Comparison of ENCODE assay signal across 8 cellular contexts in genomic region chr2:60806988-60807681, GRCh38. TPM values are rescaled to one million over a fixed set of nuclear protein-coding genes. Genes with fewer than 3 reads are reported as not detected.
DNase-seq lines count a peak whose midpoint lies in the region; ATAC-seq and TF ChIP-seq lines count a peak whose summit lies in the region.

No MANE protein-coding gene starts in this region.

- DNase-seq in activated CD4-positive, alpha-beta T cell treated with anti-CD3 and anti-CD28 coated beads for 24 hours (ENCODE audit: low read depth in 2 of 2) = peak; percentile 36 to 53
- no peak for DNase-seq in activated CD4-positive, alpha-beta T cell treated with anti-CD3 and anti-CD28 coated beads for 1 hour
- peak; percentile 76 to 91 for DNase-seq in NCI-H187 (lab: John Stamatoyannopoulos, UW)
- DNase-seq in activated CD8-positive, alpha-beta T cell treated with anti-CD3 and anti-CD28 coated beads for 36 hours = peak; percentile 81
- DNase-seq in iPS-NIHi7 (ENCODE audit: extremely low spot score) = peak; percentile 53
- peak; percentile 72 for DNase-seq in stimulated activated CD8-positive, alpha-beta memory T cell treated with anti-CD3 and anti-CD28 coated beads, Interleukin-4, amount 100 ng/mL, for 48 hours
- no peak for DNase-seq in pons (ENCODE audit: low spot score)

- H3K27me3 Mint-ChIP-seq in activated CD8-positive, alpha-beta T cell treated with anti-CD3 and anti-CD28 coated beads for 36 hours = no peaks in the 10 kb centered on the region

- peak; percentile 89 for ATAC-seq in HG02759 (IDR thresholded peaks at IDR 0.05; ENCODE audit: unreplicated experiment)
- ATAC-seq in activated CD8-positive, alpha-beta T cell treated with anti-CD3 and anti-CD28 coated beads for 36 hours = peak; percentile 93

- H3K9me3 Mint-ChIP-seq in activated CD8-positive, alpha-beta T cell treated with anti-CD3 and anti-CD28 coated beads for 36 hours = no peaks in the 10 kb centered on the region

- H3K4me1 Mint-ChIP-seq in activated CD8-positive, alpha-beta T cell treated with anti-CD3 and anti-CD28 coated beads for 36 hours (ENCODE audit: low read depth) = peaks cover 51% of the 10 kb centered on the region

- H3K27ac Mint-ChIP-seq in activated CD8-positive, alpha-beta T cell treated with anti-CD3 and anti-CD28 coated beads for 36 hours = peak overlapping the region; percentile 91

- no peaks in the 10 kb centered on the region for H3K36me3 Mint-ChIP-seq in activated CD8-positive, alpha-beta T cell treated with anti-CD3 and anti-CD28 coated beads for 36 hours (ENCODE audit: low read depth)

- POLR2A ChIA-PET in activated CD8-positive, alpha-beta T cell treated with anti-CD3 and anti-CD28 coated beads for 36 hours (lab: Charles Lee) = interaction anchor here (0.9 to 4.8 kb wide), 10 partner anchors 12 to 259 kb away, joined by 3 to 27 read pairs (median 4); partner anchors contain the start of genes PEX13, PUS10, REL and SANBR

- CTCF ChIA-PET in activated CD8-positive, alpha-beta T cell treated with anti-CD3 and anti-CD28 coated beads for 36 hours (lab: Charles Lee) = interaction anchor here (1.0 to 5.8 kb wide), 11 partner anchors 10 to 199 kb away, joined by 3 to 73 read pairs (median 5); partner anchors contain the start of gene REL

- no peak for TF ChIP-seq CTCF in activated CD8-positive, alpha-beta T cell treated with anti-CD3 and anti-CD28 coated beads for 36 hours (IDR thresholded peaks at IDR 0.05)

- peak overlapping the region; percentile 26 for H3K4me3 Mint-ChIP-seq in activated CD8-positive, alpha-beta T cell treated with anti-CD3 and anti-CD28 coated beads for 36 hours

- intact Hi-C loops in activated CD8-positive, alpha-beta T cell treated with anti-CD3 and anti-CD28 coated beads for 36 hours (cut with micrococcal nuclease) = no loop called here

RNA-seq across cellular contexts. Expression of gene PAPOLG, which starts 51.1 kb away (rescaled TPM):
- total RNA-seq in activated CD8-positive, alpha-beta T cell treated with anti-CD3 and anti-CD28 coated beads for 36 hours = 10 to 100 TPM; 13.2 to 13.8 TPM

Comparison
In these comparisons a context has a peak if more than half of its experiments do, and no peak if none do; other contexts are left out.
1. DNase-seq: peak in activated CD4-positive, alpha-beta T cell treated with anti-CD3 and anti-CD28 coated beads for 24 hours (2 of 2), NCI-H187 (2 of 2), activated CD8-positive, alpha-beta T cell treated with anti-CD3 and anti-CD28 coated beads for 36 hours (single experiment), iPS-NIHi7 (single experiment) and stimulated activated CD8-positive, alpha-beta memory T cell treated with anti-CD3 and anti-CD28 coated beads, Interleukin-4, amount 100 ng/mL, for 48 hours (single experiment); none in activated CD4-positive, alpha-beta T cell treated with anti-CD3 and anti-CD28 coated beads for 1 hour (single experiment) and pons (single experiment).